In genomic region chr15:89293012-89293411, GRCh38 we compare ENCODE assay signal across 1 cellular context.
TF ChIP-seq lines count a peak whose summit lies in the region.

No MANE protein-coding gene starts in this region.

TF ChIP-seq in K562, 482 proteins besides CTCF, POLR2A, EP300 and RAD21:
- no peak for TF ChIP-seq RFX1 (IDR thresholded peaks at IDR 0.05)
- TF ChIP-seq, protein P1, sequence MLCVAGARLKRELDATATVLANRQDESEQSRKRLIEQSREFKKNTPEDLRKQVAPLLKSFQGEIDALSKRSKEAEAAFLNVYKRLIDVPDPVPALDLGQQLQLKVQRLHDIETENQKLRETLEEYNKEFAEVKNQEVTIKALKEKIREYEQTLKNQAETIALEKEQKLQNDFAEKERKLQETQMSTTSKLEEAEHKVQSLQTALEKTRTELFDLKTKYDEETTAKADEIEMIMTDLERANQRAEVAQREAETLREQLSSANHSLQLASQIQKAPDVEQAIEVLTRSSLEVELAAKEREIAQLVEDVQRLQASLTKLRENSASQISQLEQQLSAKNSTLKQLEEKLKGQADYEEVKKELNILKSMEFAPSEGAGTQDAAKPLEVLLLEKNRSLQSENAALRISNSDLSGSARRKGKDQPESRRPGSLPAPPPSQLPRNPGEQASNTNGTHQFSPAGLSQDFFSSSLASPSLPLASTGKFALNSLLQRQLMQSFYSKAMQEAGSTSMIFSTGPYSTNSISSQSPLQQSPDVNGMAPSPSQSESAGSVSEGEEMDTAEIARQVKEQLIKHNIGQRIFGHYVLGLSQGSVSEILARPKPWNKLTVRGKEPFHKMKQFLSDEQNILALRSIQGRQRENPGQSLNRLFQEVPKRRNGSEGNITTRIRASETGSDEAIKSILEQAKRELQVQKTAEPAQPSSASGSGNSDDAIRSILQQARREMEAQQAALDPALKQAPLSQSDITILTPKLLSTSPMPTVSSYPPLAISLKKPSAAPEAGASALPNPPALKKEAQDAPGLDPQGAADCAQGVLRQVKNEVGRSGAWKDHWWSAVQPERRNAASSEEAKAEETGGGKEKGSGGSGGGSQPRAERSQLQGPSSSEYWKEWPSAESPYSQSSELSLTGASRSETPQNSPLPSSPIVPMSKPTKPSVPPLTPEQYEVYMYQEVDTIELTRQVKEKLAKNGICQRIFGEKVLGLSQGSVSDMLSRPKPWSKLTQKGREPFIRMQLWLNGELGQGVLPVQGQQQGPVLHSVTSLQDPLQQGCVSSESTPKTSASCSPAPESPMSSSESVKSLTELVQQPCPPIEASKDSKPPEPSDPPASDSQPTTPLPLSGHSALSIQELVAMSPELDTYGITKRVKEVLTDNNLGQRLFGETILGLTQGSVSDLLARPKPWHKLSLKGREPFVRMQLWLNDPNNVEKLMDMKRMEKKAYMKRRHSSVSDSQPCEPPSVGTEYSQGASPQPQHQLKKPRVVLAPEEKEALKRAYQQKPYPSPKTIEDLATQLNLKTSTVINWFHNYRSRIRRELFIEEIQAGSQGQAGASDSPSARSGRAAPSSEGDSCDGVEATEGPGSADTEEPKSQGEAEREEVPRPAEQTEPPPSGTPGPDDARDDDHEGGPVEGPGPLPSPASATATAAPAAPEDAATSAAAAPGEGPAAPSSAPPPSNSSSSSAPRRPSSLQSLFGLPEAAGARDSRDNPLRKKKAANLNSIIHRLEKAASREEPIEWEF (CRISPR knock-in tag; IDR thresholded peaks at IDR 0.05), result no peak
